ENCODE assay signal across 11 cellular contexts in genomic region chr14:76138758-76139723, GRCh38. TPM values are rescaled to one million over a fixed set of nuclear protein-coding genes. Genes with fewer than 3 reads are reported as not detected.
DNase-seq lines count a peak whose midpoint lies in the region; ATAC-seq and TF ChIP-seq lines count a peak whose summit lies in the region.
"Had no signal": no experiment of that assay in that cellular context is flagged by ENCODE, and none has a peak within 500 bp of the region (broad histone marks: within the 10 kb centered on the region; RNA-seq: fewer than 3 reads in every experiment).

No MANE protein-coding gene starts in this region.

- CTCF ChIA-PET in CD4-positive, alpha-beta T cell (lab: Charles Lee): no interaction called here

- intact Hi-C loops in CD4-positive, alpha-beta T cell (cut with DNase I, micrococcal nuclease): no loop called here

- POLR2A ChIA-PET in CD4-positive, alpha-beta T cell (lab: Charles Lee): no interaction called here

- peaks cover 60% of the 10 kb centered on the region for H3K27me3 ChIP-seq in gastroesophageal sphincter
- peaks cover 52% of the 10 kb centered on the region for H3K27me3 ChIP-seq in osteoblast (ENCODE audit: insufficient read depth, low read length)
- peaks cover 66% of the 10 kb centered on the region for H3K27me3 ChIP-seq in CD4-positive, alpha-beta T cell (ENCODE audit: control insufficient read depth, insufficient read depth, low read length)

- DNase-seq in AG20443 (ENCODE audit: low spot score) (peak; percentile 42), NCI-H69 (lab: John Stamatoyannopoulos, UW) (peak; percentile 82), osteoblast (ENCODE audit: insufficient read length, low spot score, missing footprints) (no peak), HK-2 (ENCODE audit: unreplicated experiment) (no peak), LoVo (ENCODE audit: low spot score) (no peak), HPDE6-E6E7 (ENCODE audit: extremely low spot score) (no peak)
- no peak for DNase-seq in CD4-positive, alpha-beta T cell
- DNase-seq: NCI-H226 had no signal

- H2AFZ ChIP-seq in osteoblast (ENCODE audit: low read length): no peak overlapping the region

- H3K4me1 ChIP-seq in gastroesophageal sphincter (peaks cover 0 to 13% (median 4%) of the 10 kb centered on the region in 3 donors), osteoblast (ENCODE audit: insufficient read depth, low read length) (no peaks in the 10 kb centered on the region)

- no peak overlapping the region for H3K4me3 Mint-ChIP-seq in CD4-positive, alpha-beta T cell
- H3K4me3 Mint-ChIP-seq: CD8-positive, alpha-beta T cell had no signal

- no peaks in the 10 kb centered on the region for H3K36me3 ChIP-seq in gastroesophageal sphincter
- H3K36me3 ChIP-seq in osteoblast (ENCODE audit: insufficient read depth, low read length): no peaks in the 10 kb centered on the region
- H3K36me3 ChIP-seq: pancreas had no signal

- peaks cover 6% of the 10 kb centered on the region for H3K4me1 Mint-ChIP-seq in CD4-positive, alpha-beta T cell (ENCODE audit: low read depth)

- no peaks in the 10 kb centered on the region for H4K20me1 ChIP-seq in osteoblast (ENCODE audit: insufficient read depth, low read length)

- H3K27me3 Mint-ChIP-seq in CD4-positive, alpha-beta T cell: peaks cover 76% of the 10 kb centered on the region

- peaks cover 11% of the 10 kb centered on the region for H3K9me3 Mint-ChIP-seq in CD4-positive, alpha-beta T cell

- 24 to 37% methylated on average over 13 to 25 of the region's 50 CpGs for WGBS in gastroesophageal sphincter (ENCODE audit: low coverage in 1 of 2), 2 donors

- no peak overlapping the region for H3K27ac Mint-ChIP-seq in CD4-positive, alpha-beta T cell
- H3K27ac Mint-ChIP-seq: CD8-positive, alpha-beta T cell had no signal

- no peaks in the 10 kb centered on the region for H3K36me3 Mint-ChIP-seq in CD4-positive, alpha-beta T cell (ENCODE audit: low read depth)
- H3K36me3 Mint-ChIP-seq: CD8-positive, alpha-beta T cell had no signal

- TF ChIP-seq POLR2A in gastroesophageal sphincter (IDR thresholded peaks at IDR 0.05): no peak

- peak overlapping the region; percentile 24 for H3K4me2 ChIP-seq in osteoblast (ENCODE audit: insufficient read depth, low read length)

- H3K9me3 ChIP-seq in gastroesophageal sphincter (peaks cover 0 to 13% (median 0%) of the 10 kb centered on the region in 3 donors), osteoblast (ENCODE audit: low read depth, low read length) (no peaks in the 10 kb centered on the region)
- peaks cover 19% of the 10 kb centered on the region for H3K9me3 ChIP-seq in CD4-positive, alpha-beta T cell (ENCODE audit: control insufficient read depth, low read length)
- H3K9me3 ChIP-seq: pancreas had no signal

- H3K27ac ChIP-seq in gastroesophageal sphincter (no peak overlapping the region), osteoblast (ENCODE audit: low read depth, low read length) (no peak overlapping the region)
- no peak overlapping the region for H3K27ac ChIP-seq in CD4-positive, alpha-beta T cell (ENCODE audit: low read depth, low read length)
- H3K27ac ChIP-seq: pancreas had no signal

- TF ChIP-seq CTCF in gastroesophageal sphincter (IDR thresholded peaks at IDR 0.05) (no peak), osteoblast (IDR thresholded peaks at IDR 0.05; ENCODE audit: extremely low read depth, low read depth, low read length) (no peak)
- no peak for TF ChIP-seq CTCF in CD4-positive, alpha-beta T cell (IDR thresholded peaks at IDR 0.05)

- no peak for TF ChIP-seq EP300 in gastroesophageal sphincter (IDR thresholded peaks at IDR 0.05)

- H3K79me2 ChIP-seq in osteoblast (ENCODE audit: insufficient read depth, low read length): no peaks in the 10 kb centered on the region

- ATAC-seq in gastroesophageal sphincter: peak; percentile 39
- ATAC-seq in CD4-positive, alpha-beta T cell (ENCODE audit: poor library complexity): no peak
- ATAC-seq: CD8-positive, alpha-beta T cell had no signal

- H3K4me3 ChIP-seq in gastroesophageal sphincter: peak overlapping the region in 1 of 2 donors; percentile 47
- peak overlapping the region; percentile 22 for H3K4me3 ChIP-seq in osteoblast (ENCODE audit: insufficient read depth, low read length)

RNA-seq across cellular contexts. Expression of gene GPATCH2L, which starts 12.7 kb away (rescaled TPM):
- total RNA-seq in gastroesophageal sphincter (10 to 100 TPM; 34.2 to 64.0 (median 56.0) TPM), osteoblast (43.8 and 48.3 TPM in 2 replicates)
- 10 to 100 TPM; 56.0 to 61.5 TPM for total RNA-seq in CD4-positive, alpha-beta T cell

Comparison
In these comparisons a context has a peak if more than half of its experiments do, and no peak if none do; other contexts are left out.
1. DNase-seq: peak in AG20443 (single experiment) and NCI-H69 (single experiment); none in osteoblast (single experiment), CD4-positive, alpha-beta T cell (0 of 10), HK-2 (single experiment), LoVo (single experiment) and HPDE6-E6E7 (single experiment).